In the genomic region with DNA sequence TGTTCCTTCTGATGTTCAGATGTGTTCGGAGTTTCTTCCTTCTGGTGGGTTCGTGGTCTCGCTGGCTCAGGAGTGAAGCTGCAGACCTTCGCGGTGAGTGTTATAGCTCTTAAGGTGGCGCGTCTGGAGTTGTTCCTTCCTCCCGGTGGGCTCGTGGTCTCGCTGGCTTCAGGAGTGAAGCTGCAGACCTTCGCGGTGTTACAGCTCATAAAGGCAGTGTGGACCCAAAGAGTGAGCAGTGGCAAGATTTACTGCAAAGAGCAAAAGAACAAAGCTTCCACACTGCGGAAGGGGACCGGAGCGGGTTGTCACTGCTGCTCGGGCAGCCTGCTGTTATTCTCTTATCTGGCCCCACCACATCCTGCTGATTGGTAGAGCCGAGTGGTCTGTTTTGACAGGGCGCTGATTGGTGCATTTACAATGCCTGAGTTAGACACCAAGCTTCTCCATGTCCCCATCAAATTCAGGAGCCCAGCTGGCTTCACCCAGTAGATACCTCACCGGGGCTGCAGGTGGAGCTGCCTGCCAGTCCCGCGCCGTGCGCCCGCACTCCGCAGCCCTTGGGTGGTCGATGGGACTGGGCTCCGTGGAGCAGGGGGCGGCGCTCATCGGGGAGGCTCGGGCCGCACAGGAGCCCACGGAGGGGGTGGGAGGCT, we compare ENCODE assay signal across 7 cellular contexts.
DNase-seq lines count a peak whose midpoint lies in the region; ATAC-seq, FAIRE-seq and TF ChIP-seq lines count a peak whose summit lies in the region.
"Not testable (repeated sequence)": the region's sequence is repeated elsewhere in the genome, so short reads cannot be mapped to it uniquely, and the experiment has no call there.

No MANE protein-coding gene starts in this region.

- not testable (repeated sequence) for H3K79me2 ChIP-seq in H1 (ENCODE audit: control insufficient read depth in 1 of 2, insufficient read depth in 2 of 2, low read length in 2 of 2)

- not testable (repeated sequence) for H3K27me3 ChIP-seq in H1 (replicated peaks in 1 of 4; ENCODE audit: control insufficient read depth in 3 of 4, extremely low read depth in 1 of 4, insufficient read depth in 3 of 4, low read length in 3 of 4)

- DNase-seq in NCI-H345 (lab: John Stamatoyannopoulos, UW): peak; percentile 87
- DNase-seq in activated CD4-positive, alpha-beta T cell treated with anti-CD3 and anti-CD28 coated beads for 36 hours: peak; percentile 16
- DNase-seq in activated naive CD4-positive, alpha-beta T cell treated with Interleukin-2 at 50 U/mL for 16 hours: peak; percentile 2
- DNase-seq in H1 (ENCODE audit: low read depth in 1 of 2, low spot score in 2 of 2): peak in 1 of 2 experiments; percentile 48
- DNase-seq in kidney: peak; percentile 67
- not testable (repeated sequence) for DNase-seq in osteocyte (ENCODE audit: extremely low spot score, unreplicated experiment)

- H3K9me3 ChIP-seq in H1 (ENCODE audit: insufficient read depth in 2 of 2, low read depth in 1 of 2, low read length in 1 of 2); kidney (ENCODE audit: control insufficient read depth in 1 of 2, low read length in 2 of 2): not testable (repeated sequence)

- WGBS in H1 (ENCODE audit: extremely low coverage in 1 of 2, insufficient coverage in 1 of 2, insufficient read length in 1 of 2, insufficient replicate concordance in 2 of 2, low coverage in 1 of 2, low lambda C conversion rate in 2 of 2, missing lambda C conversion rate in 1 of 2), 2 experiments: 91% methylated on average over 15 of the region's 33 CpGs; no CpG with 5 or more reads in 1 of the 2 experiments

- not testable (repeated sequence) for H2AK5ac ChIP-seq in H1 (ENCODE audit: low read depth, low read length)

- TF ChIP-seq CTCF in H1 (IDR thresholded peaks at IDR 0.05; ENCODE audit: control extremely low read depth in 1 of 3, insufficient read depth in 1 of 3, low read depth in 1 of 3, low read length in 3 of 3): peak in 2 of 3 experiments; percentile 4 to 13; a peak in 2 of 4 replicates
- not testable (repeated sequence) for TF ChIP-seq CTCF in kidney (IDR thresholded peaks at IDR 0.05; ENCODE audit: borderline replicate concordance, extremely low read depth, insufficient read depth)
- peak; percentile 32 for TF ChIP-seq CTCF in osteocyte (IDR thresholded peaks at IDR 0.05)

- not testable (repeated sequence) for H3K36me3 ChIP-seq in H1 (ENCODE audit: control insufficient read depth in 2 of 4, insufficient read depth in 4 of 4, low read length in 3 of 4); kidney (ENCODE audit: control insufficient read depth in 1 of 2, insufficient read depth in 2 of 2, low read length in 2 of 2)

- not testable (repeated sequence) for H3K4me1 ChIP-seq in H1 (replicated peaks in 1 of 4; ENCODE audit: control insufficient read depth in 3 of 4, insufficient read depth in 4 of 4, low read length in 3 of 4); kidney (ENCODE audit: control insufficient read depth in 1 of 2, insufficient read depth in 1 of 2, low read depth in 1 of 2, low read length in 2 of 2)

- H3K23ac ChIP-seq in H1 (ENCODE audit: insufficient read length): not testable (repeated sequence)

- not testable (repeated sequence) for H4K8ac ChIP-seq in H1 (ENCODE audit: extremely low read depth, insufficient read depth, low read length)

- not testable (repeated sequence) for FAIRE-seq in H1 (lab: Jason Lieb, UNC); kidney (lab: Jason Lieb, UNC)

- not testable (repeated sequence) for H2BK20ac ChIP-seq in H1 (ENCODE audit: low read length)

- not testable (repeated sequence) for H2AFZ ChIP-seq in H1 (ENCODE audit: low read length)

- not testable (repeated sequence) for H3K36me3 Mint-ChIP-seq in activated CD4-positive, alpha-beta T cell treated with anti-CD3 and anti-CD28 coated beads for 36 hours (ENCODE audit: low read depth); osteocyte (ENCODE audit: unreplicated experiment)

- intact Hi-C loops in activated CD4-positive, alpha-beta T cell treated with anti-CD3 and anti-CD28 coated beads for 36 hours (cut with DNase I, micrococcal nuclease); kidney (cut with DNase I): not testable (repeated sequence)

- H3K4me3 ChIP-seq in H1 (ENCODE audit: extremely low read depth in 1 of 4, insufficient read depth in 2 of 4, low read depth in 3 of 4, low read length in 4 of 4); kidney (ENCODE audit: low read length in 2 of 2): not testable (repeated sequence)

- not testable (repeated sequence) for TF ChIP-seq POLR2A in H1 (IDR thresholded peaks at IDR 0.05; ENCODE audit: control extremely low read depth in 1 of 2, low read depth in 2 of 2, low read length in 2 of 2)

- H3K18ac ChIP-seq in H1 (ENCODE audit: extremely low read depth, low read length): not testable (repeated sequence)

- H3K4me2 ChIP-seq in H1 (ENCODE audit: insufficient read depth in 1 of 2, low read depth in 2 of 2, low read length in 2 of 2): not testable (repeated sequence)

- not testable (repeated sequence) for H4K20me1 ChIP-seq in H1 (replicated peaks in 1 of 2; ENCODE audit: control insufficient read depth in 1 of 2, insufficient read depth in 2 of 2, low read length in 2 of 2)

- H3K4ac ChIP-seq in H1 (replicated peaks; ENCODE audit: insufficient read length, low read depth, low read length): not testable (repeated sequence)

- not testable (repeated sequence) for H2BK12ac ChIP-seq in H1 (ENCODE audit: low read depth, low read length)

- H4K91ac ChIP-seq in H1 (replicated peaks; ENCODE audit: insufficient read length, low read length): not testable (repeated sequence)

- TF ChIP-seq RAD21 in H1 (IDR thresholded peaks at IDR 0.05 in 1 of 2, conservative IDR thresholded peaks at IDR 0.05 in 1 of 2; ENCODE audit: low read depth in 2 of 2, low read length in 2 of 2): peak in 1 of 2 experiments; percentile 21; a peak in 2 of 4 replicates

- not testable (repeated sequence) for H3K79me1 ChIP-seq in H1 (ENCODE audit: low read depth, low read length)

- H2BK120ac ChIP-seq in H1 (replicated peaks; ENCODE audit: low read depth, low read length): not testable (repeated sequence)

- not testable (repeated sequence) for H3K4me1 Mint-ChIP-seq in activated CD4-positive, alpha-beta T cell treated with anti-CD3 and anti-CD28 coated beads for 36 hours
- peaks cover 12% of the 10 kb centered on the region for H3K4me1 Mint-ChIP-seq in osteocyte (ENCODE audit: unreplicated experiment)

- H3K23me2 ChIP-seq in H1 (ENCODE audit: low read depth, low read length): not testable (repeated sequence)

- not testable (repeated sequence) for H3K27ac Mint-ChIP-seq in activated CD4-positive, alpha-beta T cell treated with anti-CD3 and anti-CD28 coated beads for 36 hours
- H3K27ac Mint-ChIP-seq in osteocyte (ENCODE audit: unreplicated experiment): peak overlapping the region; percentile 10

- H3K56ac ChIP-seq in H1 (replicated peaks; ENCODE audit: insufficient read length, low read depth, low read length): not testable (repeated sequence)

- H3K14ac ChIP-seq in H1 (ENCODE audit: insufficient read length): not testable (repeated sequence)

- not testable (repeated sequence) for H2BK15ac ChIP-seq in H1 (ENCODE audit: low read length)

- CTCF ChIA-PET in activated CD4-positive, alpha-beta T cell treated with anti-CD3 and anti-CD28 coated beads for 36 hours (lab: Charles Lee): not testable (repeated sequence)
- CTCF ChIA-PET in H1 (lab: Charles Lee; ENCODE audit: partially characterized antibody): interaction anchor here (1.0 kb wide), 2 partner anchors 63 to 149 kb away, joined by 4 to 6 read pairs; no protein-coding TSS in a partner anchor

- not testable (repeated sequence) for H3K9ac ChIP-seq in H1 (replicated peaks in 1 of 4; ENCODE audit: extremely low read depth in 1 of 4, low read depth in 3 of 4, low read length in 3 of 4); kidney (ENCODE audit: low read length in 2 of 2)

- H2BK5ac ChIP-seq in H1 (ENCODE audit: low read depth, low read length): not testable (repeated sequence)

- ATAC-seq in HG03045 (IDR thresholded peaks at IDR 0.05; ENCODE audit: unreplicated experiment): peak; percentile 73
- not testable (repeated sequence) for ATAC-seq in activated CD4-positive, alpha-beta T cell treated with anti-CD3 and anti-CD28 coated beads for 36 hours

- not testable (repeated sequence) for H3K27ac ChIP-seq in H1 (ENCODE audit: low read depth, low read length); kidney (ENCODE audit: low read depth in 2 of 2, low read length in 2 of 2)

- POLR2A ChIA-PET in activated CD4-positive, alpha-beta T cell treated with anti-CD3 and anti-CD28 coated beads for 36 hours (lab: Charles Lee); H1 (lab: Charles Lee; ENCODE audit: partially characterized antibody): not testable (repeated sequence)

- not testable (repeated sequence) for H4K5ac ChIP-seq in H1 (ENCODE audit: insufficient read length, low read depth, low read length)

- TF ChIP-seq EP300 in H1 (IDR thresholded peaks at IDR 0.05; ENCODE audit: borderline replicate concordance in 1 of 2, low read depth in 2 of 2, low read length in 2 of 2): not testable (repeated sequence)

- peak overlapping the region; percentile 64 for H3K4me3 Mint-ChIP-seq in activated CD4-positive, alpha-beta T cell treated with anti-CD3 and anti-CD28 coated beads for 36 hours
- peak overlapping the region; percentile 62 for H3K4me3 Mint-ChIP-seq in osteocyte (ENCODE audit: unreplicated experiment)

- not testable (repeated sequence) for H3K27me3 Mint-ChIP-seq in activated CD4-positive, alpha-beta T cell treated with anti-CD3 and anti-CD28 coated beads for 36 hours; osteocyte (ENCODE audit: unreplicated experiment)

- not testable (repeated sequence) for H3K9me3 Mint-ChIP-seq in activated CD4-positive, alpha-beta T cell treated with anti-CD3 and anti-CD28 coated beads for 36 hours (ENCODE audit: low read depth); osteocyte (ENCODE audit: unreplicated experiment)
